Comparison of ENCODE assay signal across 14 cellular contexts in the genomic region with DNA sequence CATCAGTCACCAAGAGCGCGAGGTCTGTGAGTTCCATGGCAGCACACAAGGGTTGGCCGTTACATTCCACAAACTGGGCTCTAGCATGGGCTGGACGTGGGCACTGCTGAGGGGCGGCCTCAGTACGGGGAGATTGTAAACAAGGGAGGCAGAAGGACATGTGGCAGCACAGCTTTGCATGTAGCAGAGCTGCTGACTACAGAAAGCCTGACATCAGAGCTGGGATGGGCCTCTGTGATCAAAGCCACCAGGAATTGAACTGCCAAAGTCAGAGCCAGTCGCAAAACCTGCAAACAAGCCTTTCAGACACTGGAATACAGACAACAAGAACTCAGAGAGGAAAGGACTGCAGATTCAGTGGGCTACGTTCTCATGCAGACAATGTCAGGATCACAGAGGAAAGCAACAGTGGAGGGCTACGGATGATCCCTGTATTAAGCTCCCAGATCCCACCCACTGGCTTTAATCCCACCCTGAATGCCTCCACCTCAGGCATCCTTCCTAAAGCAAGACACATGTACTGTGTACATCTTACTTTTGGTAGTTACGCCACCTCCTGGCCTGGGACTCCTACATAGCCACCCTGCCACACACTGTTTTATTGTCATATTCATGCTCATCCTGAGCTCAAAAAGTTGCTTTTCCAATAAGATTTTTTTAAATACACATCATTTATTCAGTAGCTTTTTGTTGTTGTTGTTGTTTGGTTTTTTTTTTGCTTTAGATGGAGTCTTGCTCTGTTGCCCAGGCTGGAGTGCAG.
DNase-seq lines count a peak whose midpoint lies in the region; ATAC-seq and TF ChIP-seq lines count a peak whose summit lies in the region.
"Had no signal": no experiment of that assay in that cellular context is flagged by ENCODE, and none has a peak within 500 bp of the region (broad histone marks: within the 10 kb centered on the region; RNA-seq: fewer than 3 reads in every experiment).

No MANE protein-coding gene starts in this region.

- CTCF ChIA-PET in WTC11 (lab: Charles Lee), result interaction anchor here (0.6 to 6.2 kb wide), 12 partner anchors 18 to 597 kb away, joined by 3 to 111 read pairs (median 5); partner anchors contain the start of gene IFRD1

- no peak overlapping the region for H2AFZ ChIP-seq in hepatocyte

- H3K36me3 ChIP-seq in BE2C, result no peaks in the 10 kb centered on the region
- no peaks in the 10 kb centered on the region for H3K36me3 ChIP-seq in hepatocyte (replicated peaks; ENCODE audit: insufficient read depth, low read depth)
- peaks cover 4% of the 10 kb centered on the region for H3K36me3 ChIP-seq in right atrium auricular region
- H3K36me3 ChIP-seq: Peyer's patch had no signal

- H3K9me3 Mint-ChIP-seq in WTC11, result peaks cover 16% of the 10 kb centered on the region

- peaks cover 25% of the 10 kb centered on the region for H3K36me3 Mint-ChIP-seq in WTC11

- H3K79me2 ChIP-seq in hepatocyte, result no peaks in the 10 kb centered on the region

- DNase-seq in BE2C (no peak), HT-29 (ENCODE audit: low spot score) (peak; percentile 16), WTC11 (ENCODE audit: low spot score) (no peak), hepatocyte (ENCODE audit: low spot score) (no peak), right atrium auricular region (ENCODE audit: low spot score) (no peak)
- no peak for DNase-seq in activated naive CD4-positive, alpha-beta T cell treated with anti-CD3 and anti-CD28 coated beads, Interleukin-2, amount 50 U/mL, for 16 hours
- DNase-seq: activated B cell treated with CpG ODN at 0.5 μM for 24 hours; activated T-cell treated with anti-CD3 and anti-CD28 coated beads, Interleukin-2, amount 50 U/mL, for 4 hours; islet precursor cell; naive B cell; NCI-H187 treated with DMSO at 0.1 percent for 48 hours; Peyer's patch had no signal

- H3K4me3 ChIP-seq in BE2C (ENCODE audit: low read depth, low read length), result no peak overlapping the region
- H3K4me3 ChIP-seq in hepatocyte, result no peak overlapping the region
- no peak overlapping the region for H3K4me3 ChIP-seq in right atrium auricular region
- H3K4me3 ChIP-seq: Peyer's patch had no signal

- H3K27me3 ChIP-seq in BE2C, result no peaks in the 10 kb centered on the region
- no peaks in the 10 kb centered on the region for H3K27me3 ChIP-seq in hepatocyte
- no peaks in the 10 kb centered on the region for H3K27me3 ChIP-seq in right atrium auricular region
- H3K27me3 ChIP-seq: Peyer's patch had no signal

- H3K4me3 Mint-ChIP-seq in WTC11, result no peak overlapping the region
- H3K4me3 Mint-ChIP-seq: activated B cell treated with CpG ODN at 0.5 μM for 24 hours; activated T-cell treated with anti-CD3 and anti-CD28 coated beads, Interleukin-2, amount 50 U/mL, for 4 hours; naive B cell had no signal

- POLR2A ChIA-PET in WTC11 (lab: Charles Lee), result no interaction called here

- peaks cover 14% of the 10 kb centered on the region for H3K27me3 Mint-ChIP-seq in WTC11 (ENCODE audit: low read depth)
- H3K27me3 Mint-ChIP-seq: naive B cell had no signal

- no peaks in the 10 kb centered on the region for H4K20me1 ChIP-seq in hepatocyte (ENCODE audit: insufficient read depth, poor library complexity, severe bottlenecking)

- no peak overlapping the region for H3K4me2 ChIP-seq in hepatocyte

- peaks cover 49% of the 10 kb centered on the region for H3K4me1 Mint-ChIP-seq in WTC11
- H3K4me1 Mint-ChIP-seq: activated B cell treated with CpG ODN at 0.5 μM for 24 hours, naive B cell had no signal

- WGBS in hepatocyte (ENCODE audit: low lambda C conversion rate, missing lambda C conversion rate), result 65% methylated on average over 10 of the region's 10 CpGs

- ATAC-seq in WTC11 (peak; percentile 40), HG02938 (IDR thresholded peaks at IDR 0.05; ENCODE audit: unreplicated experiment) (no peak), GM19351 (IDR thresholded peaks at IDR 0.05; ENCODE audit: unreplicated experiment) (no peak)
- ATAC-seq: activated T-cell treated with anti-CD3 and anti-CD28 coated beads, Interleukin-2, amount 50 U/mL, for 4 hours had no signal

- H3K27ac ChIP-seq in hepatocyte, result peak overlapping the region; percentile 10
- H3K27ac ChIP-seq in right atrium auricular region, result no peak overlapping the region
- H3K27ac ChIP-seq: Peyer's patch had no signal

- no peaks in the 10 kb centered on the region for H3K9me2 ChIP-seq in hepatocyte (replicated peaks; ENCODE audit: insufficient read depth)

- peak overlapping the region; percentile 46; the same call in 1 of the 2 replicates for H3K27ac Mint-ChIP-seq in WTC11
- H3K27ac Mint-ChIP-seq: activated B cell treated with CpG ODN at 0.5 μM for 24 hours, naive B cell had no signal

- H3K4me1 ChIP-seq in BE2C, result peaks cover 2% of the 10 kb centered on the region; the same call in 1 of the 2 replicates
- peaks cover 8% of the 10 kb centered on the region for H3K4me1 ChIP-seq in hepatocyte (ENCODE audit: insufficient read depth)
- H3K4me1 ChIP-seq in right atrium auricular region, result no peaks in the 10 kb centered on the region
- H3K4me1 ChIP-seq: Peyer's patch had no signal

- no peaks in the 10 kb centered on the region for H3K9me3 ChIP-seq in BE2C
- no peaks in the 10 kb centered on the region for H3K9me3 ChIP-seq in hepatocyte (ENCODE audit: low read depth)
- H3K9me3 ChIP-seq in right atrium auricular region, result no peaks in the 10 kb centered on the region

- TF ChIP-seq CTCF in BE2C (IDR thresholded peaks at IDR 0.05; ENCODE audit: low read depth, low read length), result 0 out of 2 replicates have a peak, but pooled peaks have one; percentile 25
- TF ChIP-seq CTCF in WTC11 (IDR thresholded peaks at IDR 0.05), result no peak
- TF ChIP-seq CTCF in hepatocyte (IDR thresholded peaks at IDR 0.05; ENCODE audit: poor library complexity), result peak; percentile 23
- no peak for TF ChIP-seq CTCF in right atrium auricular region (IDR thresholded peaks at IDR 0.05)

TF ChIP-seq in WTC11, 78 proteins besides CTCF, POLR2A, EP300 and RAD21:
- 0 out of 2 replicates have a peak, but pooled peaks have one; percentile 15 for TF ChIP-seq FOXK1 (CRISPR knock-in tag; IDR thresholded peaks at IDR 0.05)
- TF ChIP-seq ZNF138 (CRISPR knock-in tag; conservative IDR thresholded peaks at IDR 0.05), result no peak
TF ChIP-seq in WTC11: peak in this region for 1.

Comparison
In these comparisons a context has a peak if more than half of its experiments do, and no peak if none do; other contexts are left out.
1. CTCF ChIP-seq: peak in BE2C (single experiment) and hepatocyte (single experiment); none in WTC11 (single experiment) and right atrium auricular region (0 of 2).